In genomic region chr5:56420323-56420722, GRCh38 we compare ENCODE assay signal across 8 cellular contexts.
"Had no signal": no experiment of that assay in that cellular context is flagged by ENCODE, and none has a peak within 500 bp of the region (broad histone marks: within the 10 kb centered on the region; RNA-seq: fewer than 3 reads in every experiment).

No MANE protein-coding gene starts in this region.

- H3K27ac ChIP-seq: HL-60, KMS-11 had no signal

- H3K4me1 Mint-ChIP-seq: H9 had no signal

- H3K4me3 Mint-ChIP-seq: GM23338, H9, IgD-negative memory B cell had no signal

- H3K27me3 Mint-ChIP-seq: IgD-negative memory B cell had no signal

- DNase-seq: H9, KBM-7 had no signal

- H3K4me3 ChIP-seq: GM23338 had no signal

- H3K27ac Mint-ChIP-seq: GM23338, H9 had no signal

- ATAC-seq: GM23338, HCT116, HepG2 had no signal

- H3K9ac ChIP-seq: KMS-11 had no signal
